1 cellular context compared by ENCODE assay signal in the genomic region with DNA sequence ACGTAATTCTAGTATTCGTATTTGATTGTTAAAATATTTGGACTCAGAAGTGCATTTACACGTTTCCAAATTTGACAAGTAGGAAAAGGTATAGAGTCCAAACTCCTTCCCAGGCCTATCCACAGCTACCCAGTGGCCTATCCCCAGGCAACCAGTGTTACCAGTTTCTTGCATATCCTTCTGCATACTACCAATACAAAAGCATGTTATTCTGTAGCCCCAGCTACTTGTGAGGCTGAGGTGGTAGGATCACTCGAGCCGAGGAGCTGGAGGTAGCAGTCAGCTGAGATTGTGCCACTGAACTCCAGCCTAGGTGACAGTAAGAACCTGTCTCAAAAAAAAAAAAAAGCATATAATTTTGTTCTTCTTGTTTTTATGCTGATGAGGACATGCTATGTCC.
TF ChIP-seq lines count a peak whose summit lies in the region.

No MANE protein-coding gene starts in this region.

TF ChIP-seq in GM23338, 12 proteins besides CTCF, POLR2A, EP300 and RAD21 (continued from another document):
- TF ChIP-seq, protein P1, sequence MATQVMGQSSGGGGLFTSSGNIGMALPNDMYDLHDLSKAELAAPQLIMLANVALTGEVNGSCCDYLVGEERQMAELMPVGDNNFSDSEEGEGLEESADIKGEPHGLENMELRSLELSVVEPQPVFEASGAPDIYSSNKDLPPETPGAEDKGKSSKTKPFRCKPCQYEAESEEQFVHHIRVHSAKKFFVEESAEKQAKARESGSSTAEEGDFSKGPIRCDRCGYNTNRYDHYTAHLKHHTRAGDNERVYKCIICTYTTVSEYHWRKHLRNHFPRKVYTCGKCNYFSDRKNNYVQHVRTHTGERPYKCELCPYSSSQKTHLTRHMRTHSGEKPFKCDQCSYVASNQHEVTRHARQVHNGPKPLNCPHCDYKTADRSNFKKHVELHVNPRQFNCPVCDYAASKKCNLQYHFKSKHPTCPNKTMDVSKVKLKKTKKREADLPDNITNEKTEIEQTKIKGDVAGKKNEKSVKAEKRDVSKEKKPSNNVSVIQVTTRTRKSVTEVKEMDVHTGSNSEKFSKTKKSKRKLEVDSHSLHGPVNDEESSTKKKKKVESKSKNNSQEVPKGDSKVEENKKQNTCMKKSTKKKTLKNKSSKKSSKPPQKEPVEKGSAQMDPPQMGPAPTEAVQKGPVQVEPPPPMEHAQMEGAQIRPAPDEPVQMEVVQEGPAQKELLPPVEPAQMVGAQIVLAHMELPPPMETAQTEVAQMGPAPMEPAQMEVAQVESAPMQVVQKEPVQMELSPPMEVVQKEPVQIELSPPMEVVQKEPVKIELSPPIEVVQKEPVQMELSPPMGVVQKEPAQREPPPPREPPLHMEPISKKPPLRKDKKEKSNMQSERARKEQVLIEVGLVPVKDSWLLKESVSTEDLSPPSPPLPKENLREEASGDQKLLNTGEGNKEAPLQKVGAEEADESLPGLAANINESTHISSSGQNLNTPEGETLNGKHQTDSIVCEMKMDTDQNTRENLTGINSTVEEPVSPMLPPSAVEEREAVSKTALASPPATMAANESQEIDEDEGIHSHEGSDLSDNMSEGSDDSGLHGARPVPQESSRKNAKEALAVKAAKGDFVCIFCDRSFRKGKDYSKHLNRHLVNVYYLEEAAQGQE (IDR thresholded peaks at IDR 0.05; ENCODE audit: unreplicated experiment) = no peak
- TF ChIP-seq POLR2AphosphoS5 (IDR thresholded peaks at IDR 0.05; ENCODE audit: low read depth) (no peak), NANOG (IDR thresholded peaks at IDR 0.05; ENCODE audit: borderline replicate concordance) (no peak)
- TF ChIP-seq, protein P2, sequence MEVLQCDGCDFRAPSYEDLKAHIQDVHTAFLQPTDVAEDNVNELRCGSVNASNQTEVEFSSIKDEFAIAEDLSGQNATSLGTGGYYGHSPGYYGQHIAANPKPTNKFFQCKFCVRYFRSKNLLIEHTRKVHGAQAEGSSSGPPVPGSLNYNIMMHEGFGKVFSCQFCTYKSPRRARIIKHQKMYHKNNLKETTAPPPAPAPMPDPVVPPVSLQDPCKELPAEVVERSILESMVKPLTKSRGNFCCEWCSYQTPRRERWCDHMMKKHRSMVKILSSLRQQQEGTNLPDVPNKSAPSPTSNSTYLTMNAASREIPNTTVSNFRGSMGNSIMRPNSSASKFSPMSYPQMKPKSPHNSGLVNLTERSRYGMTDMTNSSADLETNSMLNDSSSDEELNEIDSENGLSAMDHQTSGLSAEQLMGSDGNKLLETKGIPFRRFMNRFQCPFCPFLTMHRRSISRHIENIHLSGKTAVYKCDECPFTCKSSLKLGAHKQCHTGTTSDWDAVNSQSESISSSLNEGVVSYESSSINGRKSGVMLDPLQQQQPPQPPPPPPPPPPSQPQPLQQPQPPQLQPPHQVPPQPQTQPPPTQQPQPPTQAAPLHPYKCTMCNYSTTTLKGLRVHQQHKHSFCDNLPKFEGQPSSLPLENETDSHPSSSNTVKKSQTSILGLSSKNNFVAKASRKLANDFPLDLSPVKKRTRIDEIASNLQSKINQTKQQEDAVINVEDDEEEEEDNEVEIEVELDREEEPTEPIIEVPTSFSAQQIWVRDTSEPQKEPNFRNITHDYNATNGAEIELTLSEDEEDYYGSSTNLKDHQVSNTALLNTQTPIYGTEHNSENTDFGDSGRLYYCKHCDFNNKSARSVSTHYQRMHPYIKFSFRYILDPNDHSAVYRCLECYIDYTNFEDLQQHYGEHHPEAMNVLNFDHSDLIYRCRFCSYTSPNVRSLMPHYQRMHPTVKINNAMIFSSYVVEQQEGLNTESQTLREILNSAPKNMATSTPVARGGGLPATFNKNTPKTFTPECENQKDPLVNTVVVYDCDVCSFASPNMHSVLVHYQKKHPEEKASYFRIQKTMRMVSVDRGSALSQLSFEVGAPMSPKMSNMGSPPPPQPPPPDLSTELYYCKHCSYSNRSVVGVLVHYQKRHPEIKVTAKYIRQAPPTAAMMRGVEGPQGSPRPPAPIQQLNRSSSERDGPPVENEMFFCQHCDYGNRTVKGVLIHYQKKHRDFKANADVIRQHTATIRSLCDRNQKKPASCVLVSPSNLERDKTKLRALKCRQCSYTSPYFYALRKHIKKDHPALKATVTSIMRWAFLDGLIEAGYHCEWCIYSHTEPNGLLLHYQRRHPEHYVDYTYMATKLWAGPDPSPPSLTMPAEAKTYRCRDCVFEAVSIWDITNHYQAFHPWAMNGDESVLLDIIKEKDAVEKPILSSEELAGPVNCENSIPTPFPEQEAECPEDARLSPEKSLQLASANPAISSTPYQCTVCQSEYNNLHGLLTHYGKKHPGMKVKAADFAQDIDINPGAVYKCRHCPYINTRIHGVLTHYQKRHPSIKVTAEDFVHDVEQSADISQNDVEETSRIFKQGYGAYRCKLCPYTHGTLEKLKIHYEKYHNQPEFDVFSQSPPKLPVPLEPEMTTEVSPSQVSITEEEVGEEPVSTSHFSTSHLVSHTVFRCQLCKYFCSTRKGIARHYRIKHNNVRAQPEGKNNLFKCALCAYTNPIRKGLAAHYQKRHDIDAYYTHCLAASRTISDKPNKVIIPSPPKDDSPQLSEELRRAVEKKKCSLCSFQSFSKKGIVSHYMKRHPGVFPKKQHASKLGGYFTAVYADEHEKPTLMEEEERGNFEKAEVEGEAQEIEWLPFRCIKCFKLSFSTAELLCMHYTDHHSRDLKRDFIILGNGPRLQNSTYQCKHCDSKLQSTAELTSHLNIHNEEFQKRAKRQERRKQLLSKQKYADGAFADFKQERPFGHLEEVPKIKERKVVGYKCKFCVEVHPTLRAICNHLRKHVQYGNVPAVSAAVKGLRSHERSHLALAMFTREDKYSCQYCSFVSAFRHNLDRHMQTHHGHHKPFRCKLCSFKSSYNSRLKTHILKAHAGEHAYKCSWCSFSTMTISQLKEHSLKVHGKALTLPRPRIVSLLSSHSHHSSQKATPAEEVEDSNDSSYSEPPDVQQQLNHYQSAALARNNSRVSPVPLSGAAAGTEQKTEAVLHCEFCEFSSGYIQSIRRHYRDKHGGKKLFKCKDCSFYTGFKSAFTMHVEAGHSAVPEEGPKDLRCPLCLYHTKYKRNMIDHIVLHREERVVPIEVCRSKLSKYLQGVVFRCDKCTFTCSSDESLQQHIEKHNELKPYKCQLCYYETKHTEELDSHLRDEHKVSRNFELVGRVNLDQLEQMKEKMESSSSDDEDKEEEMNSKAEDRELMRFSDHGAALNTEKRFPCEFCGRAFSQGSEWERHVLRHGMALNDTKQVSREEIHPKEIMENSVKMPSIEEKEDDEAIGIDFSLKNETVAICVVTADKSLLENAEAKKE (CRISPR knock-in tag; IDR thresholded peaks at IDR 0.05) = no peak
TF ChIP-seq in GM23338: peak in this region for 0.
